In genomic region chr9:107190936-107191290, GRCh38 we compare ENCODE assay signal across 20 cellular contexts.
"Had no signal": no experiment of that assay in that cellular context is flagged by ENCODE, and none has a peak within 500 bp of the region (broad histone marks: within the 10 kb centered on the region; RNA-seq: fewer than 3 reads in every experiment).

No MANE protein-coding gene starts in this region.

- DNase-seq: activated B cell treated with CpG ODN at 0.5 μM for 24 hours; activated CD4-positive, alpha-beta memory T cell treated with anti-CD3 and anti-CD28 coated beads for 36 hours; activated CD4-positive, alpha-beta T cell treated with anti-CD3 and anti-CD28 coated beads for 4 hours; activated CD4-positive, alpha-beta T cell treated with anti-CD3 and anti-CD28 coated beads, Interleukin-2, amount 50 U/mL, for 1 hour; activated CD4-positive, CD25-positive, alpha-beta regulatory T cell treated with anti-CD3 and anti-CD28 coated beads, Interleukin-2, amount 50 U/mL, for 72 hours; activated CD8-positive, alpha-beta memory T cell treated with anti-CD3 and anti-CD28 coated beads, Interleukin-2, amount 50 U/mL, for 4 hours; activated gamma-delta T cell treated with Interleukin-2 at 50 U/mL for 16 hours; activated naive CD4-positive, alpha-beta T cell treated with anti-CD3 and anti-CD28 coated beads for 36 hours; activated naive CD8-positive, alpha-beta T cell treated with anti-CD3 and anti-CD28 coated beads, Interleukin-2, amount 50 U/mL, for 24 hours; activated T-cell treated with anti-CD3 and anti-CD28 coated beads for 4 hours; activated T-cell treated with anti-CD3 and anti-CD28 coated beads, Interleukin-2, amount 50 U/mL, for 4 hours; anterior cingulate cortex; central memory CD4-positive, alpha-beta T cell; Karpas-422; NCI-H187 treated with DMSO at 0.1 percent for 48 hours; SHP77 treated with DMSO at 0.1 percent for 48 hours had no signal

- H3K9ac ChIP-seq: SK-N-SH had no signal

- H3K4me1 ChIP-seq: SJSA1 had no signal

- H3K9me3 ChIP-seq: SJSA1, SK-N-SH had no signal

- H3K9me2 ChIP-seq: SK-N-SH had no signal

- ATAC-seq: activated naive CD8-positive, alpha-beta T cell treated with anti-CD3 and anti-CD28 coated beads, Interleukin-2, amount 50 U/mL, for 24 hours; activated T-cell treated with anti-CD3 and anti-CD28 coated beads, Interleukin-2, amount 50 U/mL, for 4 hours; Panc1 had no signal

- H3K4me2 ChIP-seq: SK-N-SH had no signal

- H3K36me3 ChIP-seq: SJSA1 had no signal

- H3K27ac ChIP-seq: SJSA1, VCaP had no signal

- H3K27me3 ChIP-seq: SJSA1 had no signal

- H3K4me3 ChIP-seq: SJSA1 had no signal
